ENCODE assay signal across 18 cellular contexts in genomic region chr4:4308800-4309441, GRCh38. TPM values are rescaled to one million over a fixed set of nuclear protein-coding genes. Genes with fewer than 3 reads are reported as not detected.
DNase-seq lines count a peak whose midpoint lies in the region; ATAC-seq and TF ChIP-seq lines count a peak whose summit lies in the region.
"Had no signal": no experiment of that assay in that cellular context is flagged by ENCODE, and none has a peak within 500 bp of the region (broad histone marks: within the 10 kb centered on the region; RNA-seq: fewer than 3 reads in every experiment).

No MANE protein-coding gene starts in this region.

- DNase-seq in GM04503 (ENCODE audit: low read depth) (peak; percentile 77), RWPE2 (ENCODE audit: low spot score) (no peak), epithelial cell of prostate (ENCODE audit: low read depth, low spot score) (no peak), psoas muscle (no peak), mesendoderm (no peak)
- no peak for DNase-seq in activated effector memory CD4-positive, alpha-beta T cell treated with Interleukin-2 at 50 U/mL for 16 hours
- DNase-seq: activated CD8-positive, alpha-beta T cell treated with anti-CD3 and anti-CD28 coated beads for 36 hours; CD8-positive, alpha-beta T cell; H7; NCI-H2029; NCI-H748 treated with DMSO at 0.1 percent for 48 hours; occipital lobe; SHP77 treated with DMSO at 0.1 percent for 48 hours; spleen; T1000 had no signal

- H2BK15ac ChIP-seq in mesendoderm (replicated peaks; ENCODE audit: low read depth): no peak overlapping the region

- no peak overlapping the region for H3K4me2 ChIP-seq in mesendoderm (ENCODE audit: low read length)

- no peak overlapping the region for H3K56ac ChIP-seq in mesendoderm (ENCODE audit: low read length)

- H3K79me1 ChIP-seq in mesendoderm (ENCODE audit: low read length): no peaks in the 10 kb centered on the region

- TF ChIP-seq CTCF in RWPE2 (IDR thresholded peaks at IDR 0.05; ENCODE audit: poor library complexity, severe bottlenecking) (no peak), psoas muscle (IDR thresholded peaks at IDR 0.05) (no peak)

- H3K9ac ChIP-seq in mesendoderm (ENCODE audit: low read length): no peak overlapping the region

- no peak overlapping the region for H4K8ac ChIP-seq in mesendoderm (ENCODE audit: low read depth, low read length)

- H2AK5ac ChIP-seq in mesendoderm (ENCODE audit: low read length): no peak overlapping the region

- no peak overlapping the region for H2BK120ac ChIP-seq in mesendoderm (ENCODE audit: low read depth, low read length)

- H3K27me3 ChIP-seq in RWPE2 (ENCODE audit: insufficient read depth, poor library complexity, severe bottlenecking): no peaks in the 10 kb centered on the region
- H3K27me3 ChIP-seq in psoas muscle (ENCODE audit: insufficient read depth in 3 of 3, low read length in 2 of 3): no peaks in the 10 kb centered on the region
- no peaks in the 10 kb centered on the region for H3K27me3 ChIP-seq in mesendoderm (ENCODE audit: insufficient read depth, low read length, poor library complexity)
- H3K27me3 ChIP-seq: cardiac muscle cell, spleen had no signal

- H3K36me3 ChIP-seq in RWPE2 (ENCODE audit: low read depth): peaks cover 6% of the 10 kb centered on the region
- peaks cover 2 to 51% of the 10 kb centered on the region in 2 donors for H3K36me3 ChIP-seq in psoas muscle (ENCODE audit: insufficient read depth in 1 of 2, low read depth in 1 of 2)
- H3K36me3 ChIP-seq in mesendoderm (ENCODE audit: control insufficient read depth, insufficient read depth, low read length): no peaks in the 10 kb centered on the region

- WGBS in psoas muscle, 3 donors: 82 to 87% (median 85%) methylated on average over 9 of the region's 9 CpGs
- no CpG with 5 or more reads among the region's 9 CpGs for WGBS in mesendoderm (ENCODE audit: extremely low coverage, insufficient coverage, low lambda C conversion rate)

- peak overlapping the region; percentile 37 for H3K27ac ChIP-seq in RWPE2 (ENCODE audit: poor library complexity, severe bottlenecking)
- H3K27ac ChIP-seq in epithelial cell of prostate: peak overlapping the region; percentile 62
- H3K27ac ChIP-seq in psoas muscle: peak overlapping the region; percentile 84
- no peak overlapping the region for H3K27ac ChIP-seq in mesendoderm (ENCODE audit: low read depth, low read length)
- H3K27ac ChIP-seq: cardiac muscle cell, spleen had no signal

- intact Hi-C loops in psoas muscle (cut with DNase I): no loop called here

- H3K4ac ChIP-seq in mesendoderm (ENCODE audit: low read depth, low read length): no peak overlapping the region

- H3K4me1 ChIP-seq in RWPE2 (ENCODE audit: insufficient read depth, poor library complexity, severe bottlenecking) (peaks cover 12% of the 10 kb centered on the region), psoas muscle (no peaks in the 10 kb centered on the region), mesendoderm (ENCODE audit: control insufficient read depth, low read depth, low read length) (no peaks in the 10 kb centered on the region)
- H3K4me1 ChIP-seq: spleen had no signal

- H3K4me3 ChIP-seq in RWPE2 (ENCODE audit: severe bottlenecking) (no peak overlapping the region), psoas muscle (no peak overlapping the region), mesendoderm (ENCODE audit: low read length) (no peak overlapping the region)
- H3K4me3 ChIP-seq: cardiac muscle cell, spleen had no signal

- no peaks in the 10 kb centered on the region for H3K9me3 ChIP-seq in RWPE2 (ENCODE audit: severe bottlenecking)
- no peaks in the 10 kb centered on the region for H3K9me3 ChIP-seq in psoas muscle
- H3K9me3 ChIP-seq: spleen had no signal

- ATAC-seq in RWPE2 (ENCODE audit: low read depth) (peak; percentile 79), psoas muscle (peak; percentile 97 to 99 (median 98)), GM21723 (IDR thresholded peaks at IDR 0.05; ENCODE audit: unreplicated experiment) (no peak), HG03457 (IDR thresholded peaks at IDR 0.05; ENCODE audit: unreplicated experiment) (no peak)
- ATAC-seq: activated CD8-positive, alpha-beta T cell treated with anti-CD3 and anti-CD28 coated beads for 36 hours; CD8-positive, alpha-beta T cell had no signal

- H3K79me2 ChIP-seq in mesendoderm (ENCODE audit: control insufficient read depth, insufficient read depth, low read length): no peaks in the 10 kb centered on the region

- H2BK5ac ChIP-seq in mesendoderm (ENCODE audit: low read length): no peak overlapping the region

- no peak overlapping the region for H3K18ac ChIP-seq in mesendoderm (ENCODE audit: low read length)

- H3K23ac ChIP-seq in mesendoderm (ENCODE audit: low read length): no peak overlapping the region

- no peak overlapping the region for H4K5ac ChIP-seq in mesendoderm (ENCODE audit: low read length)

RNA-seq across cellular contexts. Expression of gene ZBTB49, which starts 18.9 kb away (rescaled TPM):
- total RNA-seq in psoas muscle: 1 to 10 TPM; 3.4 to 7.0 (median 6.0) TPM
- 1 to 10 TPM; 2.5 to 4.2 (median 3.0) TPM for polyA plus RNA-seq in psoas muscle
- polyA plus RNA-seq in mesendoderm (2013, experiment 1 of 2): 3.3 TPM
- 3.3 TPM for polyA plus RNA-seq in mesendoderm (2013, experiment 2 of 2)

RNA-seq across cellular contexts. Expression of gene LYAR, which starts 19.0 kb away (rescaled TPM):
- total RNA-seq in psoas muscle: 10 to 100 TPM; 12.8 to 26.6 (median 15.1) TPM
- 10 to 100 TPM; 17.7 to 60.8 (median 38.7) TPM for polyA plus RNA-seq in psoas muscle
- polyA plus RNA-seq in mesendoderm (2013, experiment 1 of 2): 157 TPM
- polyA plus RNA-seq in mesendoderm (2013, experiment 2 of 2): 164 TPM

Comparison
In these comparisons a context has a peak if more than half of its experiments do, and no peak if none do; other contexts are left out.
1. ATAC-seq: peak in RWPE2 (single experiment) and psoas muscle (4 of 4); none in GM21723 (single experiment) and HG03457 (single experiment).